Comparison of ENCODE assay signal across 1 cellular context in genomic region chr14:69879175-69880047, GRCh38.
TF ChIP-seq lines count a peak whose summit lies in the region.

Gene SMOC1, plus strand, starts transcription at chr14:69879416. Its CDS starts 263 bp downstream, at chr14:69879679.

TF ChIP-seq in HepG2, 621 proteins besides CTCF, POLR2A, EP300 and RAD21 (continued from another document and continues in another):
- no peak for TF ChIP-seq ZNF703 (CRISPR knock-in tag; IDR thresholded peaks at IDR 0.05; ENCODE audit: borderline replicate concordance)
- TF ChIP-seq DZIP1 (CRISPR knock-in tag; IDR thresholded peaks at IDR 0.05): 0 out of 2 replicates have a peak, but pooled peaks have one; percentile 85
- no peak for TF ChIP-seq CENPX (CRISPR knock-in tag; IDR thresholded peaks at IDR 0.05)
- TF ChIP-seq ZBTB10 (CRISPR knock-in tag; IDR thresholded peaks at IDR 0.05; ENCODE audit: borderline replicate concordance): no peak
- no peak for TF ChIP-seq FLYWCH1 (CRISPR knock-in tag; IDR thresholded peaks at IDR 0.05)
- peak; percentile 91 for TF ChIP-seq HES4 (CRISPR knock-in tag; IDR thresholded peaks at IDR 0.05; ENCODE audit: borderline replicate concordance)
- TF ChIP-seq HCFC1 (IDR thresholded peaks at IDR 0.05; ENCODE audit: low read depth, low read length): no peak
- TF ChIP-seq GATA4 (IDR thresholded peaks at IDR 0.05; ENCODE audit: borderline replicate concordance, low read depth): peak; percentile 76; the same call in 1 of the 2 replicates
- TF ChIP-seq ZNF414 (CRISPR knock-in tag; IDR thresholded peaks at IDR 0.05): no peak
- 0 out of 2 replicates have a peak, but pooled peaks have one; percentile 44 for TF ChIP-seq GTF3A (CRISPR knock-in tag; conservative IDR thresholded peaks at IDR 0.05)
- TF ChIP-seq ZNF7 (CRISPR knock-in tag; IDR thresholded peaks at IDR 0.05): 0 out of 2 replicates have a peak, but pooled peaks have one; percentile 39
- TF ChIP-seq HMGXB4 (CRISPR knock-in tag; IDR thresholded peaks at IDR 0.05; ENCODE audit: borderline replicate concordance in 1 of 2, low read depth in 1 of 2): peak in 1 of 2 experiments; percentile 60; a peak in 2 of 4 replicates
- TF ChIP-seq ZNF451 (CRISPR knock-in tag; IDR thresholded peaks at IDR 0.05): no peak; the same call in 1 of the 2 replicates
- TF ChIP-seq FUBP1 (CRISPR knock-in tag; IDR thresholded peaks at IDR 0.05; ENCODE audit: borderline replicate concordance): no peak
- 0 out of 2 replicates have a peak, but pooled peaks have one; percentile 64 for TF ChIP-seq EED (CRISPR knock-in tag; IDR thresholded peaks at IDR 0.05)
- peak; percentile 66; the same call in 1 of the 2 replicates for TF ChIP-seq ZNF792 (CRISPR knock-in tag; IDR thresholded peaks at IDR 0.05)
- TF ChIP-seq TEAD3 (CRISPR knock-in tag; optimal IDR thresholded peaks at IDR 0.05; ENCODE audit: borderline replicate concordance): no peak
- TF ChIP-seq ZBTB38 (CRISPR knock-in tag; IDR thresholded peaks at IDR 0.05): no peak
- TF ChIP-seq MIXL1 (CRISPR knock-in tag; IDR thresholded peaks at IDR 0.05): no peak
- TF ChIP-seq ZUFSP (CRISPR knock-in tag; IDR thresholded peaks at IDR 0.05; ENCODE audit: borderline replicate concordance): no peak
- TF ChIP-seq ELF4 (CRISPR knock-in tag; IDR thresholded peaks at IDR 0.05; ENCODE audit: borderline replicate concordance): no peak
- TF ChIP-seq JDP2 (CRISPR knock-in tag; IDR thresholded peaks at IDR 0.05; ENCODE audit: borderline replicate concordance): peak; percentile 27; the same call in 1 of the 2 replicates
- no peak for TF ChIP-seq ZNF234 (CRISPR knock-in tag; conservative IDR thresholded peaks at IDR 0.05)
- peak; percentile 42; the same call in 1 of the 2 replicates for TF ChIP-seq TFDP2 (CRISPR knock-in tag; IDR thresholded peaks at IDR 0.05)
- TF ChIP-seq TEAD2 (CRISPR knock-in tag; IDR thresholded peaks at IDR 0.05): no peak
- no peak for TF ChIP-seq ZNF674 (CRISPR knock-in tag; IDR thresholded peaks at IDR 0.05; ENCODE audit: low read depth)
- no peak for TF ChIP-seq NFRKB (IDR thresholded peaks at IDR 0.05)
- TF ChIP-seq GLI4 (CRISPR knock-in tag; IDR thresholded peaks at IDR 0.05; ENCODE audit: borderline replicate concordance): no peak
- TF ChIP-seq ZSCAN30 (CRISPR knock-in tag; IDR thresholded peaks at IDR 0.05): no peak
- no peak for TF ChIP-seq ZNF746 (CRISPR knock-in tag; IDR thresholded peaks at IDR 0.05)
- TF ChIP-seq BHLHE40 (IDR thresholded peaks at IDR 0.05; ENCODE audit: low read length): no peak
- no peak for TF ChIP-seq TFE3 (CRISPR knock-in tag; IDR thresholded peaks at IDR 0.05)
- 0 out of 2 replicates have a peak, but pooled peaks have one; percentile 47 for TF ChIP-seq GMEB1 (CRISPR knock-in tag; IDR thresholded peaks at IDR 0.05; ENCODE audit: borderline replicate concordance)
- TF ChIP-seq AFF4 (CRISPR knock-in tag; IDR thresholded peaks at IDR 0.05): no peak
- TF ChIP-seq ZNF350 (CRISPR knock-in tag; IDR thresholded peaks at IDR 0.05; ENCODE audit: borderline replicate concordance, low read depth): 0 out of 2 replicates have a peak, but pooled peaks have one; percentile 39
